In genomic region chr4:23972202-23972601, GRCh38 we compare ENCODE assay signal across 23 cellular contexts.
"Had no signal": no experiment of that assay in that cellular context is flagged by ENCODE, and none has a peak within 500 bp of the region (broad histone marks: within the 10 kb centered on the region; RNA-seq: fewer than 3 reads in every experiment).

No MANE protein-coding gene starts in this region.

- DNase-seq: activated B cell treated with CpG ODN at 0.5 μM for 24 hours; activated CD4-positive, alpha-beta T cell treated with anti-CD3 and anti-CD28 coated beads, Interleukin-2, amount 50 U/mL, for 1 hour; activated CD8-positive, alpha-beta memory T cell treated with anti-CD3 and anti-CD28 coated beads, Interleukin-2, amount 10 ng/mL, durations not matched to agents 7 days and 5 days; activated CD8-positive, alpha-beta T cell treated with anti-CD3 and anti-CD28 coated beads, Interleukin-2, amount 10 ng/mL, durations not matched to agents 7 days and 5 days; activated naive CD4-positive, alpha-beta T cell; activated T-cell treated with anti-CD3 and anti-CD28 coated beads, Interleukin-2, amount 50 U/mL, for 48 hours; central memory CD4-positive, alpha-beta T cell; head of caudate nucleus; hippocampal formation; kidney; left colon; mammary epithelial cell; small intestine; stimulated activated CD4-positive, alpha-beta T cell treated with anti-CD3 and anti-CD28 coated beads, Interleukin-4, amount 100 ng/mL, for 24 hours; upper lobe of left lung had no signal

- H3K27me3 ChIP-seq: breast epithelium, gastroesophageal sphincter, upper lobe of left lung, vagina had no signal

- H3K27me3 Mint-ChIP-seq: activated B cell treated with CpG ODN at 0.5 μM for 24 hours; activated CD8-positive, alpha-beta memory T cell treated with anti-CD3 and anti-CD28 coated beads, Interleukin-2, amount 10 ng/mL, durations not matched to agents 7 days and 5 days; stimulated activated naive CD8-positive, alpha-beta T cell treated with anti-CD3 and anti-CD28 coated beads, Interleukin-15, Interleukin-2, amounts not matched to agents 100 ng/mL and 50 ng/mL, for 24 hours had no signal

- H3K4me1 ChIP-seq: breast epithelium, upper lobe of left lung, vagina had no signal

- H3K36me3 ChIP-seq: breast epithelium, gastroesophageal sphincter, upper lobe of left lung, vagina had no signal

- H3K27ac ChIP-seq: breast epithelium, gastroesophageal sphincter, upper lobe of left lung, vagina had no signal

- H3K9me3 Mint-ChIP-seq: activated naive CD4-positive, alpha-beta T cell treated with anti-CD3 and anti-CD28 coated beads, Interleukin-2, amount 50 U/mL, for 72 hours; nephron; stimulated activated naive CD8-positive, alpha-beta T cell treated with anti-CD3 and anti-CD28 coated beads, Interleukin-15, Interleukin-2, amounts not matched to agents 100 ng/mL and 50 ng/mL, for 24 hours had no signal

- H3K4me3 ChIP-seq: breast epithelium, gastroesophageal sphincter, upper lobe of left lung, vagina had no signal

- ATAC-seq: activated CD8-positive, alpha-beta memory T cell treated with anti-CD3 and anti-CD28 coated beads, Interleukin-2, amount 10 ng/mL, durations not matched to agents 7 days and 5 days; activated CD8-positive, alpha-beta T cell treated with anti-CD3 and anti-CD28 coated beads, Interleukin-2, amount 10 ng/mL, durations not matched to agents 7 days and 5 days; activated naive CD4-positive, alpha-beta T cell treated with anti-CD3 and anti-CD28 coated beads, Interleukin-2, amount 50 U/mL, for 72 hours; gastroesophageal sphincter; left colon; sciatic nerve; stimulated activated effector memory CD8-positive, alpha-beta T cell treated with anti-CD3 and anti-CD28 coated beads, Interleukin-12 subunit alpha, Interleukin-12 subunit beta, amount 100 ng/mL, for 72 hours had no signal

- H3K9me3 ChIP-seq: breast epithelium, gastroesophageal sphincter, upper lobe of left lung, vagina had no signal

- H3K4me3 Mint-ChIP-seq: activated B cell treated with CpG ODN at 0.5 μM for 24 hours; activated CD8-positive, alpha-beta memory T cell treated with anti-CD3 and anti-CD28 coated beads, Interleukin-2, amount 10 ng/mL, durations not matched to agents 7 days and 5 days; activated CD8-positive, alpha-beta T cell treated with anti-CD3 and anti-CD28 coated beads, Interleukin-2, amount 10 ng/mL, durations not matched to agents 7 days and 5 days; nephron; stimulated activated effector memory CD8-positive, alpha-beta T cell treated with anti-CD3 and anti-CD28 coated beads, Interleukin-12 subunit alpha, Interleukin-12 subunit beta, amount 100 ng/mL, for 72 hours; stimulated activated naive CD8-positive, alpha-beta T cell treated with anti-CD3 and anti-CD28 coated beads, Interleukin-15, Interleukin-2, amounts not matched to agents 100 ng/mL and 50 ng/mL, for 24 hours had no signal

- H3K27ac Mint-ChIP-seq: activated B cell treated with CpG ODN at 0.5 μM for 24 hours; activated CD8-positive, alpha-beta memory T cell treated with anti-CD3 and anti-CD28 coated beads, Interleukin-2, amount 10 ng/mL, durations not matched to agents 7 days and 5 days; activated CD8-positive, alpha-beta T cell treated with anti-CD3 and anti-CD28 coated beads, Interleukin-2, amount 10 ng/mL, durations not matched to agents 7 days and 5 days; activated naive CD4-positive, alpha-beta T cell treated with anti-CD3 and anti-CD28 coated beads, Interleukin-2, amount 50 U/mL, for 72 hours; nephron; stimulated activated effector memory CD8-positive, alpha-beta T cell treated with anti-CD3 and anti-CD28 coated beads, Interleukin-12 subunit alpha, Interleukin-12 subunit beta, amount 100 ng/mL, for 72 hours; stimulated activated naive CD8-positive, alpha-beta T cell treated with anti-CD3 and anti-CD28 coated beads, Interleukin-15, Interleukin-2, amounts not matched to agents 100 ng/mL and 50 ng/mL, for 24 hours had no signal

- H3K4me1 Mint-ChIP-seq: activated B cell treated with CpG ODN at 0.5 μM for 24 hours; activated CD8-positive, alpha-beta memory T cell treated with anti-CD3 and anti-CD28 coated beads, Interleukin-2, amount 10 ng/mL, durations not matched to agents 7 days and 5 days; stimulated activated effector memory CD8-positive, alpha-beta T cell treated with anti-CD3 and anti-CD28 coated beads, Interleukin-12 subunit alpha, Interleukin-12 subunit beta, amount 100 ng/mL, for 72 hours had no signal

- H3K36me3 Mint-ChIP-seq: activated CD8-positive, alpha-beta memory T cell treated with anti-CD3 and anti-CD28 coated beads, Interleukin-2, amount 10 ng/mL, durations not matched to agents 7 days and 5 days; activated naive CD4-positive, alpha-beta T cell treated with anti-CD3 and anti-CD28 coated beads, Interleukin-2, amount 50 U/mL, for 72 hours; stimulated activated effector memory CD8-positive, alpha-beta T cell treated with anti-CD3 and anti-CD28 coated beads, Interleukin-12 subunit alpha, Interleukin-12 subunit beta, amount 100 ng/mL, for 72 hours had no signal
